ENCODE assay signal across 1 cellular context in genomic region chr5:148374693-148375360, GRCh38.
TF ChIP-seq lines count a peak whose summit lies in the region.

No MANE protein-coding gene starts in this region.

TF ChIP-seq in HepG2, 621 proteins besides CTCF, POLR2A, EP300 and RAD21 (continued from another document):
- no peak for TF ChIP-seq PRDM15 (CRISPR knock-in tag; IDR thresholded peaks at IDR 0.05)
- no peak for TF ChIP-seq TBX2 (CRISPR knock-in tag; IDR thresholded peaks at IDR 0.05; ENCODE audit: borderline replicate concordance)
- TF ChIP-seq HMGXB4 (CRISPR knock-in tag; IDR thresholded peaks at IDR 0.05; ENCODE audit: borderline replicate concordance in 1 of 2, low read depth in 1 of 2), result 0 out of 4 replicates have a peak, but pooled peaks of 1 of the 2 experiments have one; percentile 45
- TF ChIP-seq SMAD3 (CRISPR knock-in tag; IDR thresholded peaks at IDR 0.05), result peak; percentile 66; the same call in 1 of the 2 replicates
- peak; percentile 62; the same call in 1 of the 2 replicates for TF ChIP-seq YEATS2 (CRISPR knock-in tag; IDR thresholded peaks at IDR 0.05; ENCODE audit: borderline replicate concordance)
- TF ChIP-seq ZNF3 (CRISPR knock-in tag; IDR thresholded peaks at IDR 0.05), result peak; percentile 76
- TF ChIP-seq ATF4 (CRISPR knock-in tag; IDR thresholded peaks at IDR 0.05), result peak in 1 of 2 experiments; percentile 59; a peak in 2 of 4 replicates
- no peak for TF ChIP-seq REL (CRISPR knock-in tag; conservative IDR thresholded peaks at IDR 0.05)
- TF ChIP-seq ZNF605 (CRISPR knock-in tag; IDR thresholded peaks at IDR 0.05), result no peak
- 0 out of 2 replicates have a peak, but pooled peaks have one; percentile 20 for TF ChIP-seq SOX5 (CRISPR knock-in tag; IDR thresholded peaks at IDR 0.05; ENCODE audit: borderline replicate concordance)
- TF ChIP-seq SOX13 (IDR thresholded peaks at IDR 0.05), result no peak
- 0 out of 4 replicates have a peak, but pooled peaks of 1 of the 2 experiments have one; percentile 23 for TF ChIP-seq SOX13 (CRISPR knock-in tag; conservative IDR thresholded peaks at IDR 0.05 in 1 of 2, IDR thresholded peaks at IDR 0.05 in 1 of 2)
- TF ChIP-seq KAT8 (CRISPR knock-in tag; IDR thresholded peaks at IDR 0.05), result 0 out of 2 replicates have a peak, but pooled peaks have one; percentile 33
- TF ChIP-seq IRF2 (CRISPR knock-in tag; IDR thresholded peaks at IDR 0.05), result peak; percentile 46; the same call in 1 of the 2 replicates
- no peak for TF ChIP-seq U2AF2 (IDR thresholded peaks at IDR 0.05; ENCODE audit: low read depth, low read length)
- TF ChIP-seq ZNF768 (CRISPR knock-in tag; IDR thresholded peaks at IDR 0.05), result peak; percentile 84; the same call in 1 of the 2 replicates
- no peak for TF ChIP-seq ZNF44 (CRISPR knock-in tag; IDR thresholded peaks at IDR 0.05)
- TF ChIP-seq THAP8 (CRISPR knock-in tag; IDR thresholded peaks at IDR 0.05; ENCODE audit: borderline replicate concordance), result no peak
- TF ChIP-seq BORCS8-MEF2B (CRISPR knock-in tag; IDR thresholded peaks at IDR 0.05), result peak; percentile 35; the same call in 1 of the 2 replicates
- TF ChIP-seq MIXL1 (CRISPR knock-in tag; IDR thresholded peaks at IDR 0.05), result peak; percentile 70
- TF ChIP-seq FOXC1 (CRISPR knock-in tag; IDR thresholded peaks at IDR 0.05; ENCODE audit: borderline replicate concordance), result no peak
- TF ChIP-seq FOXA3 (CRISPR knock-in tag; IDR thresholded peaks at IDR 0.05), result peak; percentile 48
- TF ChIP-seq ERF (CRISPR knock-in tag; IDR thresholded peaks at IDR 0.05), result 0 out of 2 replicates have a peak, but pooled peaks have one; percentile 20
- peak; percentile 55 for TF ChIP-seq JARID2 (CRISPR knock-in tag; IDR thresholded peaks at IDR 0.05; ENCODE audit: insufficient replicate concordance)
- peak; percentile 71; the same call in 1 of the 2 replicates for TF ChIP-seq MIER3 (CRISPR knock-in tag; IDR thresholded peaks at IDR 0.05; ENCODE audit: borderline replicate concordance)
- 0 out of 2 replicates have a peak, but pooled peaks have one; percentile 35 for TF ChIP-seq ZNF792 (CRISPR knock-in tag; IDR thresholded peaks at IDR 0.05)
- TF ChIP-seq HNF4A (CRISPR knock-in tag; IDR thresholded peaks at IDR 0.05), result peak; percentile 67
- 0 out of 2 replicates have a peak, but pooled peaks have one; percentile 25 for TF ChIP-seq FOSL2 (CRISPR knock-in tag; IDR thresholded peaks at IDR 0.05)
- peak; percentile 37 for TF ChIP-seq ARID5B (CRISPR knock-in tag; IDR thresholded peaks at IDR 0.05)
